Comparison of ENCODE assay signal across 10 cellular contexts in genomic region chr1:8006037-8006963, GRCh38. TPM values are rescaled to one million over a fixed set of nuclear protein-coding genes. Genes with fewer than 3 reads are reported as not detected.
DNase-seq lines count a peak whose midpoint lies in the region; ATAC-seq and TF ChIP-seq lines count a peak whose summit lies in the region.
"Had no signal": no experiment of that assay in that cellular context is flagged by ENCODE, and none has a peak within 500 bp of the region (broad histone marks: within the 10 kb centered on the region; RNA-seq: fewer than 3 reads in every experiment).

No MANE protein-coding gene starts in this region.

- no peaks in the 10 kb centered on the region for H3K4me1 ChIP-seq in colonic mucosa

- CTCF ChIA-PET in activated naive CD4-positive, alpha-beta T cell treated with anti-CD3 and anti-CD28 coated beads for 36 hours (lab: Charles Lee) = interaction anchor here (0.8 kb wide), 1 partner anchor 9 kb away, joined by 4 read pairs; no protein-coding TSS in a partner anchor

- peaks cover 5% of the 10 kb centered on the region for H3K36me3 Mint-ChIP-seq in activated T-helper 17 cell treated with anti-CD3 and anti-CD28 coated beads, Interleukin-2, amount 50 U/mL, for 72 hours (ENCODE audit: low read depth)
- peaks cover 7% of the 10 kb centered on the region for H3K36me3 Mint-ChIP-seq in activated naive CD4-positive, alpha-beta T cell treated with anti-CD3 and anti-CD28 coated beads for 36 hours (ENCODE audit: low read depth)
- H3K36me3 Mint-ChIP-seq: activated naive CD8-positive, alpha-beta T cell treated with anti-CD3 and anti-CD28 coated beads, Interleukin-2, amount 10 ng/mL, durations not matched to agents 7 days and 5 days had no signal

- DNase-seq in NCI-H128 (lab: John Stamatoyannopoulos, UW; ENCODE audit: unreplicated experiment) = peak; percentile 72
- DNase-seq in left lobe of liver (ENCODE audit: low spot score) = peak; percentile 58
- DNase-seq in retina = no peak
- no peak for DNase-seq in colonic mucosa
- no peak for DNase-seq in activated naive CD4-positive, alpha-beta T cell treated with anti-CD3 and anti-CD28 coated beads for 36 hours
- DNase-seq: activated naive CD8-positive, alpha-beta T cell treated with anti-CD3 and anti-CD28 coated beads, Interleukin-2, amount 10 ng/mL, durations not matched to agents 7 days and 5 days; NCI-H524 treated with DMSO at 0.1 percent for 48 hours had no signal

- no peaks in the 10 kb centered on the region for H3K27me3 ChIP-seq in colonic mucosa

- TF ChIP-seq CTCF in 22Rv1 (IDR thresholded peaks at IDR 0.05) (no peak), VCaP (conservative IDR thresholded peaks at IDR 0.05) (no peak), colonic mucosa (IDR thresholded peaks at IDR 0.05) (no peak)

- intact Hi-C loops in colonic mucosa (cut with DNase I) = no loop called here
- intact Hi-C loops in activated naive CD4-positive, alpha-beta T cell treated with anti-CD3 and anti-CD28 coated beads for 36 hours (cut with micrococcal nuclease) = no loop called here

- H3K4me3 ChIP-seq in colonic mucosa = no peak overlapping the region

- H3K4me3 Mint-ChIP-seq in activated T-helper 17 cell treated with anti-CD3 and anti-CD28 coated beads, Interleukin-2, amount 50 U/mL, for 72 hours = no peak overlapping the region
- no peak overlapping the region for H3K4me3 Mint-ChIP-seq in activated naive CD4-positive, alpha-beta T cell treated with anti-CD3 and anti-CD28 coated beads for 36 hours
- H3K4me3 Mint-ChIP-seq: activated naive CD8-positive, alpha-beta T cell treated with anti-CD3 and anti-CD28 coated beads, Interleukin-2, amount 10 ng/mL, durations not matched to agents 7 days and 5 days had no signal

- no peaks in the 10 kb centered on the region for H3K9me3 ChIP-seq in colonic mucosa

- no peaks in the 10 kb centered on the region for H3K9me3 Mint-ChIP-seq in activated T-helper 17 cell treated with anti-CD3 and anti-CD28 coated beads, Interleukin-2, amount 50 U/mL, for 72 hours
- no peaks in the 10 kb centered on the region for H3K9me3 Mint-ChIP-seq in activated naive CD4-positive, alpha-beta T cell treated with anti-CD3 and anti-CD28 coated beads for 36 hours
- H3K9me3 Mint-ChIP-seq: activated naive CD8-positive, alpha-beta T cell treated with anti-CD3 and anti-CD28 coated beads, Interleukin-2, amount 10 ng/mL, durations not matched to agents 7 days and 5 days had no signal

- H3K36me3 ChIP-seq in colonic mucosa = no peaks in the 10 kb centered on the region

- H3K27me3 Mint-ChIP-seq in activated T-helper 17 cell treated with anti-CD3 and anti-CD28 coated beads, Interleukin-2, amount 50 U/mL, for 72 hours = no peaks in the 10 kb centered on the region
- no peaks in the 10 kb centered on the region for H3K27me3 Mint-ChIP-seq in activated naive CD4-positive, alpha-beta T cell treated with anti-CD3 and anti-CD28 coated beads for 36 hours (ENCODE audit: low read depth)
- H3K27me3 Mint-ChIP-seq: activated naive CD8-positive, alpha-beta T cell treated with anti-CD3 and anti-CD28 coated beads, Interleukin-2, amount 10 ng/mL, durations not matched to agents 7 days and 5 days had no signal

- peak overlapping the region; percentile 84 for H3K27ac ChIP-seq in 22Rv1
- H3K27ac ChIP-seq in VCaP = peak overlapping the region; percentile 70
- H3K27ac ChIP-seq in colonic mucosa = no peak overlapping the region

- H3K27ac Mint-ChIP-seq in activated T-helper 17 cell treated with anti-CD3 and anti-CD28 coated beads, Interleukin-2, amount 50 U/mL, for 72 hours = no peak overlapping the region
- H3K27ac Mint-ChIP-seq in activated naive CD4-positive, alpha-beta T cell treated with anti-CD3 and anti-CD28 coated beads for 36 hours = no peak overlapping the region
- H3K27ac Mint-ChIP-seq: activated naive CD8-positive, alpha-beta T cell treated with anti-CD3 and anti-CD28 coated beads, Interleukin-2, amount 10 ng/mL, durations not matched to agents 7 days and 5 days had no signal

- peaks cover 4% of the 10 kb centered on the region for H3K4me1 Mint-ChIP-seq in activated T-helper 17 cell treated with anti-CD3 and anti-CD28 coated beads, Interleukin-2, amount 50 U/mL, for 72 hours
- no peaks in the 10 kb centered on the region for H3K4me1 Mint-ChIP-seq in activated naive CD4-positive, alpha-beta T cell treated with anti-CD3 and anti-CD28 coated beads for 36 hours (ENCODE audit: low read depth)
- H3K4me1 Mint-ChIP-seq: activated naive CD8-positive, alpha-beta T cell treated with anti-CD3 and anti-CD28 coated beads, Interleukin-2, amount 10 ng/mL, durations not matched to agents 7 days and 5 days had no signal

- no peak overlapping the region for H3K9ac ChIP-seq in colonic mucosa (ENCODE audit: low read depth in 2 of 2, low read length in 2 of 2)

- ATAC-seq in left lobe of liver = no peak
- no peak for ATAC-seq in activated T-helper 17 cell treated with anti-CD3 and anti-CD28 coated beads, Interleukin-2, amount 50 U/mL, for 72 hours (replicated peaks)

RNA-seq across cellular contexts. Expression of gene ERRFI1, which starts 19.8 kb away (rescaled TPM):
- total RNA-seq in left lobe of liver (316 TPM), colonic mucosa (10 to 100 TPM; 22.3 to 45.5 TPM)
- total RNA-seq in activated T-helper 17 cell treated with anti-CD3 and anti-CD28 coated beads, Interleukin-2, amount 50 U/mL, for 72 hours = 1 to 10 TPM; 1.8 to 3.1 TPM
- under 1 TPM; 0.77 to 0.95 TPM for total RNA-seq in activated naive CD4-positive, alpha-beta T cell treated with anti-CD3 and anti-CD28 coated beads for 36 hours

RNA-seq across cellular contexts. Expression of gene PARK7, which starts 44.8 kb away (rescaled TPM):
- 198 TPM for total RNA-seq in left lobe of liver
- 100 to 1,000 TPM; 262 to 416 TPM for total RNA-seq in activated T-helper 17 cell treated with anti-CD3 and anti-CD28 coated beads, Interleukin-2, amount 50 U/mL, for 72 hours
- 100 to 1,000 TPM; 184 to 330 TPM for total RNA-seq in colonic mucosa
- 100 to 1,000 TPM; 373 to 397 TPM for total RNA-seq in activated naive CD4-positive, alpha-beta T cell treated with anti-CD3 and anti-CD28 coated beads for 36 hours

Comparison
In these comparisons a context has a peak if more than half of its experiments do, and no peak if none do; other contexts are left out.
1. DNase-seq: peak in NCI-H128 (single experiment) and left lobe of liver (single experiment); none in retina (single experiment), colonic mucosa (single experiment) and activated naive CD4-positive, alpha-beta T cell treated with anti-CD3 and anti-CD28 coated beads for 36 hours (single experiment).
2. RNA of gene ERRFI1, which starts 19.8 kb away (total RNA-seq): 316 TPM in left lobe of liver (single experiment) and 22.3 to 45.5 TPM in colonic mucosa; 1.8 to 3.1 TPM in activated T-helper 17 cell treated with anti-CD3 and anti-CD28 coated beads, Interleukin-2, amount 50 U/mL, for 72 hours and 0.77 to 0.95 TPM in activated naive CD4-positive, alpha-beta T cell treated with anti-CD3 and anti-CD28 coated beads for 36 hours; every median in the first group is over 4 times any median in the second.